Comparison of ENCODE assay signal across 9 cellular contexts in genomic region chr22:38754247-38755154, GRCh38. TPM values are rescaled to one million over a fixed set of nuclear protein-coding genes. Genes with fewer than 3 reads are reported as not detected.
A peak's percentile ranks its signal among the peaks of the same experiment; 100 is the strongest.
DNase-seq lines count a peak whose midpoint lies in the region; ATAC-seq, FAIRE-seq and TF ChIP-seq lines count a peak whose summit lies in the region.
"Had no signal": no experiment of that assay in that cellular context is flagged by ENCODE, and none has a peak within 500 bp of the region (broad histone marks: within the 10 kb centered on the region; RNA-seq: fewer than 3 reads in every experiment).

No MANE protein-coding gene starts in this region.

- H3K9me3 Mint-ChIP-seq in activated CD8-positive, alpha-beta T cell treated with anti-CD3 and anti-CD28 coated beads for 36 hours: no peaks in the 10 kb centered on the region
- no peaks in the 10 kb centered on the region for H3K9me3 Mint-ChIP-seq in naive B cell

- no peak for FAIRE-seq in urothelium cell line (lab: Jason Lieb, UNC)
- FAIRE-seq: A204.1 had no signal

- ATAC-seq in activated CD8-positive, alpha-beta T cell treated with anti-CD3 and anti-CD28 coated beads for 36 hours: no peak
- no peak for ATAC-seq in naive B cell (ENCODE audit: low read depth in 2 of 2)

- CTCF ChIA-PET in activated CD8-positive, alpha-beta T cell treated with anti-CD3 and anti-CD28 coated beads for 36 hours (lab: Charles Lee): interaction anchor here (0.7 to 7.2 kb wide), 5 partner anchors 13 to 421 kb away, joined by 3 to 63 read pairs (median 11); no protein-coding TSS in a partner anchor

- peaks cover 66% of the 10 kb centered on the region for H3K4me1 Mint-ChIP-seq in activated CD8-positive, alpha-beta T cell treated with anti-CD3 and anti-CD28 coated beads for 36 hours (ENCODE audit: low read depth)
- H3K4me1 Mint-ChIP-seq in naive B cell: peaks cover 69 to 84% (median 71%) of the 10 kb centered on the region in 3 donors

- no peaks in the 10 kb centered on the region for H3K27me3 Mint-ChIP-seq in activated CD8-positive, alpha-beta T cell treated with anti-CD3 and anti-CD28 coated beads for 36 hours
- no peaks in the 10 kb centered on the region for H3K27me3 Mint-ChIP-seq in naive B cell

- intact Hi-C loops in activated CD8-positive, alpha-beta T cell treated with anti-CD3 and anti-CD28 coated beads for 36 hours (cut with micrococcal nuclease): loop anchor here (10.0 kb wide), 1 partner anchor 50 kb away; the partner anchor contains the start of genes GTPBP1 and JOSD1

- no peak for TF ChIP-seq CTCF in activated CD8-positive, alpha-beta T cell treated with anti-CD3 and anti-CD28 coated beads for 36 hours (IDR thresholded peaks at IDR 0.05)

- DNase-seq in NCI-H1417 (lab: John Stamatoyannopoulos, UW) (peak in 2 of 3 experiments; percentile 11 to 31), NCI-H1417 treated with DMSO at 0.1 percent for 48 hours (lab: John Stamatoyannopoulos, UW) (no peak), NCI-H146 treated with DMSO at 0.1 percent for 48 hours (lab: John Stamatoyannopoulos, UW; ENCODE audit: unreplicated experiment) (peak; percentile 16), fibroblast of peridontal ligament (ENCODE audit: extremely low read depth) (peak; percentile 74), naive B cell (no peak), urothelium cell line (ENCODE audit: low spot score) (peak; percentile 40), D341Med (ENCODE audit: low spot score) (no peak)
- DNase-seq in activated CD8-positive, alpha-beta T cell treated with anti-CD3 and anti-CD28 coated beads for 36 hours: peak; percentile 72

- POLR2A ChIA-PET in activated CD8-positive, alpha-beta T cell treated with anti-CD3 and anti-CD28 coated beads for 36 hours (lab: Charles Lee): interaction anchor here (1.0 to 40.0 kb wide), 3 partner anchors 31 to 564 kb away, joined by 3 to 905 read pairs (median 4); partner anchors contain the start of gene GTPBP1

- H3K27ac Mint-ChIP-seq in activated CD8-positive, alpha-beta T cell treated with anti-CD3 and anti-CD28 coated beads for 36 hours: peak overlapping the region; percentile 99
- H3K27ac Mint-ChIP-seq in naive B cell: peak overlapping the region; percentile 78 to 99 (median 97)

- peaks cover 46% of the 10 kb centered on the region for H3K36me3 Mint-ChIP-seq in activated CD8-positive, alpha-beta T cell treated with anti-CD3 and anti-CD28 coated beads for 36 hours (ENCODE audit: low read depth)
- peaks cover 9 to 13% of the 10 kb centered on the region in 2 donors for H3K36me3 Mint-ChIP-seq in naive B cell

- peak overlapping the region; percentile 80 for H3K4me3 Mint-ChIP-seq in activated CD8-positive, alpha-beta T cell treated with anti-CD3 and anti-CD28 coated beads for 36 hours
- H3K4me3 Mint-ChIP-seq in naive B cell: peak overlapping the region; percentile 94 to 100 (median 99)

RNA-seq across cellular contexts. Expression of gene SUN2, which starts 1.3 kb away (rescaled TPM):
- 100 to 1,000 TPM; 101 to 107 TPM for total RNA-seq in activated CD8-positive, alpha-beta T cell treated with anti-CD3 and anti-CD28 coated beads for 36 hours
- polyA plus RNA-seq in naive B cell (ENCODE audit: low read depth in 6 of 6): 100 to 1,000 TPM; 146 to 327 (median 208) TPM

RNA-seq across cellular contexts. Expression of gene DNAL4, which starts 39.4 kb away (rescaled TPM):
- total RNA-seq in activated CD8-positive, alpha-beta T cell treated with anti-CD3 and anti-CD28 coated beads for 36 hours: 1 to 10 TPM; 5.5 to 6.0 TPM
- polyA plus RNA-seq in naive B cell (ENCODE audit: low read depth in 6 of 6): 10 to 100 TPM; 10.6 to 15.7 (median 12.7) TPM

RNA-seq across cellular contexts. Expression of gene GTPBP1, which starts 48.8 kb away (rescaled TPM):
- total RNA-seq in activated CD8-positive, alpha-beta T cell treated with anti-CD3 and anti-CD28 coated beads for 36 hours: 10 to 100 TPM; 93.3 to 97.6 TPM
- 10 to 100 TPM; 21.2 to 41.2 (median 33.3) TPM for polyA plus RNA-seq in naive B cell (ENCODE audit: low read depth in 6 of 6)

RNA-seq across cellular contexts. Expression of gene JOSD1, which starts 53.8 kb away (rescaled TPM):
- 10 to 100 TPM; 84.7 to 88.1 TPM for total RNA-seq in activated CD8-positive, alpha-beta T cell treated with anti-CD3 and anti-CD28 coated beads for 36 hours
- polyA plus RNA-seq in naive B cell (ENCODE audit: low read depth in 6 of 6): 10 to 100 TPM in 3 of 6 donors, 1 to 10 TPM in 3; 8.2 to 12.1 (median 9.7) TPM

Comparison
In these comparisons a context has a peak if more than half of its experiments do, and no peak if none do; other contexts are left out.
1. DNase-seq: peak in NCI-H1417 (2 of 3), NCI-H146 treated with DMSO at 0.1 percent for 48 hours (single experiment), activated CD8-positive, alpha-beta T cell treated with anti-CD3 and anti-CD28 coated beads for 36 hours (single experiment), fibroblast of peridontal ligament (single experiment) and urothelium cell line (single experiment); none in NCI-H1417 treated with DMSO at 0.1 percent for 48 hours (single experiment), naive B cell (single experiment) and D341Med (single experiment).